Comparison of ENCODE assay signal across 17 cellular contexts in the genomic region with DNA sequence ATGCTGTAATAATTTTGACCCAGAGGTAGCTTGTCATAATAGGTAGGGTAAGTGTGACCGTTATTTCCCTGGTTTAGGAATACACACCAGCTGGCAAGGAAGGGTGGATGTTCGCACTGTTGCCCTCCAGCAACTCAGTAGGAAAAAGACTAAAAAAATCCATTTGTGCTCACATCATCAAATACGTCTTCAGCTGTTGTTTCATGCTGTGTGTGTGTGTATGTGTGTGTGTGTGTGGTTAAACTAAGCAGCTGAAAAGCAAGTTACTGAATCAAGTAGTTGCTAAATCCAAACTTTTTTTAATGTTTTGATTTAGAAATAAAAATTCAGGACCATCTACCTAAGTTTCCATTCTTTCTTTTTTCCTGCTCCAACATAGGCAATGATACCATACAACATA.
"Had no signal": no experiment of that assay in that cellular context is flagged by ENCODE, and none has a peak within 500 bp of the region (broad histone marks: within the 10 kb centered on the region; RNA-seq: fewer than 3 reads in every experiment).

No MANE protein-coding gene starts in this region.

- H3K9me3 ChIP-seq: prostate gland, suprapubic skin had no signal

- H3K4me1 ChIP-seq: foreskin keratinocyte, prostate gland, suprapubic skin had no signal

- H3K4me3 ChIP-seq: cardiac muscle cell, prostate gland, suprapubic skin had no signal

- ATAC-seq: activated CD8-positive, alpha-beta memory T cell treated with anti-CD3 and anti-CD28 coated beads, Interleukin-2, amount 10 ng/mL, durations not matched to agents 7 days and 5 days; activated T-helper 17 cell treated with anti-CD3 and anti-CD28 coated beads, Interleukin-2, amount 50 U/mL, for 72 hours; foreskin keratinocyte; stimulated activated naive CD8-positive, alpha-beta T cell treated with anti-CD3 and anti-CD28 coated beads, Interleukin-15, amount 100 ng/mL, for 72 hours; T-cell; WTC11 had no signal

- DNase-seq: activated CD4-positive, alpha-beta memory T cell treated with anti-CD3 and anti-CD28 coated beads, Interleukin-2, amount 10 ng/mL, durations not matched to agents 7 days and 5 days; activated CD4-positive, alpha-beta T cell treated with anti-CD3 and anti-CD28 coated beads for 4 hours; activated CD8-positive, alpha-beta memory T cell treated with anti-CD3 and anti-CD28 coated beads, Interleukin-2, amount 10 ng/mL, durations not matched to agents 7 days and 5 days; activated naive CD4-positive, alpha-beta T cell; activated naive CD8-positive, alpha-beta T cell treated with anti-CD3 and anti-CD28 coated beads for 36 hours; amniotic stem cell; foreskin keratinocyte; naive B cell; stimulated activated CD4-positive, alpha-beta T cell treated with anti-CD3 and anti-CD28 coated beads, Interleukin-15, amount 100 ng/mL, for 24 hours; stimulated activated CD4-positive, alpha-beta T cell treated with anti-CD3 and anti-CD28 coated beads, Interleukin-4, amount 100 ng/mL, for 1 hour; stimulated activated naive CD8-positive, alpha-beta T cell treated with anti-CD3 and anti-CD28 coated beads, Interleukin-15, amount 100 ng/mL, for 72 hours had no signal

- H3K27me3 ChIP-seq: cardiac muscle cell, foreskin keratinocyte, suprapubic skin had no signal

- H3K27ac ChIP-seq: cardiac muscle cell, foreskin keratinocyte, prostate gland, suprapubic skin had no signal

- H3K36me3 ChIP-seq: cardiac muscle cell, prostate gland, suprapubic skin had no signal
